9 cellular contexts compared by ENCODE assay signal in the genomic region with DNA sequence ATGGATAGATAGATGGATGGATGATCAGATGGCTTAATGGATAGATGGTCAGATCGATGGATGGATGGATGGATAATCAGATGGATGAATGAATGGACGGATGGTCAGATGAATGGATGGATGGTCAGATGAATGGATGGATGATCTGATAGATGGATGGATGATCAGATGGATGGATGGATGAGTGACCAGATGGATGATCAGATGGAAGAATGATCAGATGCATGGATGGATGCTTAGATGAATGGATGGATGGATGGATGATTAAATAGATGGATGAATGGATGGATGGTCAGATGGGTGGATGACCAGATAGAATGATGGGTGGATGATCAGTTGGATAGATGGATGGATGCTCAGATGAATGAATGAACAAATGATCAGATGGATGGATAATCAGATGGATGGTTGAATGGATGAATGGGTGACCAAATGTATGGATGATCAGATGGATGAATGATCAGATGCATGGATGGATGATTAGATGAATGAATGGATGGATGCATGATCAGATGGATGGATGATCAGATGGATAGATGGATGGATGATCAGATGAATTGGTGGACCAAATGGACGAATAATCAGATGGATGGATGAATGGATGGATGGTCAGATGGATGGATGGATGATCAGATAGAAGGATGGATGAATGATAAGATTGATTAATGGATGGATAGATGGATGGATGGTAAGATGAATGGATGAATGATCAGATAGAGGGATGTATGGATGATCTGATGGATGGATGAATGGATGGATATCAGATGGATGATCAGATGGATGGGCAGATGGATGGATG.
"Had no signal": no experiment of that assay in that cellular context is flagged by ENCODE, and none has a peak within 500 bp of the region (broad histone marks: within the 10 kb centered on the region; RNA-seq: fewer than 3 reads in every experiment).

No MANE protein-coding gene starts in this region.

- H3K27ac ChIP-seq: GM23248, HL-60 had no signal

- DNase-seq: GM23248, GOT3, H7, KG1 had no signal

- FAIRE-seq: HepG2, K562 had no signal

- H3K4me3 ChIP-seq: GM23248, HAP-1, K562 had no signal

- ATAC-seq: HCT116, HepG2, K562 had no signal

- H3K4me1 ChIP-seq: HAP-1 had no signal

- H3K36me3 ChIP-seq: HAP-1 had no signal

- H3K9ac ChIP-seq: GM23248 had no signal

- H2AFZ ChIP-seq: GM23248 had no signal

- H3K9me3 ChIP-seq: HAP-1 had no signal
